In the genomic region with DNA sequence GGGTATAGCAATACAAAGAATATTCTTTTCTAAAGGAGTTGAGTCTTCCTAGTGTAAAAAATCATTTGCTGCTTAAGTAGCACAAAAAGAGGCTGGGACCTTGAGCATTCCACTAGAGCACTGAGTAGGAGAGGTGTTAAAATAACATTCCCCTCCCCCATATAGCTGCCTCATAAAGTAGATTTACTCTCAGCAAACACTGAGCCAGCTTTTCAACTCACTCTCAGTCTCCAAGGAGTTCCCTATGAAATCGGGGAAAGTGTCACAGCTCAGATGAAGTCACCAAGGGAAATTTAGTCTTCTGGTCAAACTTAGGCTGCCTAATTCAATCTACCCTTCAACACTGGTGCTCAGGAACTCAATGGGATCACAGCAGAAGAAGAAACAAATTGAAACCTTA, we compare ENCODE assay signal across 32 cellular contexts.
"Had no signal": no experiment of that assay in that cellular context is flagged by ENCODE, and none has a peak within 500 bp of the region (broad histone marks: within the 10 kb centered on the region; RNA-seq: fewer than 3 reads in every experiment).

No MANE protein-coding gene starts in this region.

- H3K27ac Mint-ChIP-seq: activated CD4-positive, alpha-beta memory T cell treated with anti-CD3 and anti-CD28 coated beads for 36 hours; activated CD8-positive, alpha-beta memory T cell treated with anti-CD3 and anti-CD28 coated beads, Interleukin-2, amount 10 ng/mL, durations not matched to agents 7 days and 5 days; activated CD8-positive, alpha-beta T cell treated with anti-CD3 and anti-CD28 coated beads, Interleukin-2, amount 10 ng/mL, durations not matched to agents 7 days and 5 days; activated naive CD4-positive, alpha-beta T cell treated with anti-CD3 and anti-CD28 coated beads for 36 hours; activated naive CD4-positive, alpha-beta T cell treated with anti-CD3 and anti-CD28 coated beads, Interleukin-2, amount 50 U/mL, for 24 hours; activated naive CD8-positive, alpha-beta T cell treated with anti-CD3 and anti-CD28 coated beads for 36 hours; activated naive CD8-positive, alpha-beta T cell treated with anti-CD3 and anti-CD28 coated beads, Interleukin-2, amount 50 U/mL, for 24 hours; activated T-helper 1 cell treated with anti-CD3 and anti-CD28 coated beads, Interleukin-12 subunit alpha, Interleukin-12 subunit beta, Interleukin-2, Interleukin-4 antibody, amounts not matched to agents 30 ng/mL and 10 ng/mL and 1 ng/mL, durations not matched to agents 14 hours and 24 hours and 36 hours; activated T-helper 2 cell treated with anti-CD3 and anti-CD28 coated beads, Interferon-gamma antibody, Interleukin-2, Interleukin-4, amounts not matched to agents 10 μg/mL and 5 μg/mL and 100 μg/mL, durations not matched to agents 14 hours and 24 hours and 36 hours; brain; WTC11 had no signal

- H3K4me1 ChIP-seq: adrenal gland, ascending aorta, breast epithelium, colonic mucosa, esophagus squamous epithelium had no signal

- H3K4me3 ChIP-seq: adrenal gland, ascending aorta, breast epithelium, cardiac muscle cell, colonic mucosa, esophagus squamous epithelium, gastroesophageal sphincter had no signal

- ATAC-seq: activated CD4-positive, CD25-positive, alpha-beta regulatory T cell treated with anti-CD3 and anti-CD28 coated beads, Interleukin-2, amount 50 U/mL, for 24 hours; activated CD8-positive, alpha-beta memory T cell treated with anti-CD3 and anti-CD28 coated beads, Interleukin-2, amount 10 ng/mL, durations not matched to agents 7 days and 5 days; activated CD8-positive, alpha-beta T cell treated with anti-CD3 and anti-CD28 coated beads, Interleukin-2, amount 10 ng/mL, durations not matched to agents 7 days and 5 days; activated naive CD8-positive, alpha-beta T cell treated with anti-CD3 and anti-CD28 coated beads, Interleukin-2, amount 50 U/mL, for 24 hours; gastroesophageal sphincter; WTC11 had no signal

- H3K27ac ChIP-seq: adrenal gland, ascending aorta, breast epithelium, cardiac muscle cell, colonic mucosa, epithelial cell of prostate, esophagus squamous epithelium, gastroesophageal sphincter, VCaP had no signal

- H3K9me3 ChIP-seq: adrenal gland, colonic mucosa had no signal

- DNase-seq: activated CD4-positive, alpha-beta memory T cell treated with anti-CD3 and anti-CD28 coated beads for 36 hours; activated CD4-positive, alpha-beta T cell treated with anti-CD3 and anti-CD28 coated beads for 48 hours; activated CD8-positive, alpha-beta memory T cell treated with anti-CD3 and anti-CD28 coated beads, Interleukin-2, amount 10 ng/mL, durations not matched to agents 7 days and 5 days; activated CD8-positive, alpha-beta memory T cell treated with anti-CD3 and anti-CD28 coated beads, Interleukin-2, amount 50 U/mL, for 4 hours; activated CD8-positive, alpha-beta T cell treated with anti-CD3 and anti-CD28 coated beads, Interleukin-2, amount 10 ng/mL, durations not matched to agents 7 days and 5 days; activated effector memory CD4-positive, alpha-beta T cell treated with anti-CD3 and anti-CD28 coated beads, Interleukin-2, amount 50 U/mL, for 16 hours; activated naive CD4-positive, alpha-beta T cell treated with anti-CD3 and anti-CD28 coated beads for 36 hours; activated naive CD8-positive, alpha-beta T cell treated with anti-CD3 and anti-CD28 coated beads for 36 hours; activated naive CD8-positive, alpha-beta T cell treated with anti-CD3 and anti-CD28 coated beads, Interleukin-2, amount 50 U/mL, for 24 hours; activated T-cell treated with anti-CD3 and anti-CD28 coated beads, Interleukin-2, amount 50 U/mL, for 1 hour; activated T-cell treated with anti-CD3 and anti-CD28 coated beads, Interleukin-2, amount 50 U/mL, for 48 hours; adrenal gland; amygdala; central memory CD4-positive, alpha-beta T cell; cerebellar nuclear complex; colonic mucosa; effector CD8-positive, alpha-beta T cell; esophagus squamous epithelium; foreskin melanocyte; T-helper 2 cell had no signal

- H3K36me3 ChIP-seq: adrenal gland, ascending aorta, breast epithelium, cardiac muscle cell, colonic mucosa, esophagus squamous epithelium, gastroesophageal sphincter had no signal

- H3K9me3 Mint-ChIP-seq: activated T-helper 2 cell treated with anti-CD3 and anti-CD28 coated beads, Interferon-gamma antibody, Interleukin-2, Interleukin-4, amounts not matched to agents 10 μg/mL and 5 μg/mL and 100 μg/mL, durations not matched to agents 14 hours and 24 hours and 36 hours had no signal

- H3K4me3 Mint-ChIP-seq: activated CD4-positive, alpha-beta memory T cell treated with anti-CD3 and anti-CD28 coated beads for 36 hours; activated CD8-positive, alpha-beta memory T cell treated with anti-CD3 and anti-CD28 coated beads, Interleukin-2, amount 10 ng/mL, durations not matched to agents 7 days and 5 days; activated CD8-positive, alpha-beta T cell treated with anti-CD3 and anti-CD28 coated beads, Interleukin-2, amount 10 ng/mL, durations not matched to agents 7 days and 5 days; activated naive CD4-positive, alpha-beta T cell treated with anti-CD3 and anti-CD28 coated beads for 36 hours; activated naive CD4-positive, alpha-beta T cell treated with anti-CD3 and anti-CD28 coated beads, Interleukin-2, amount 50 U/mL, for 24 hours; activated naive CD8-positive, alpha-beta T cell treated with anti-CD3 and anti-CD28 coated beads for 36 hours; activated naive CD8-positive, alpha-beta T cell treated with anti-CD3 and anti-CD28 coated beads, Interleukin-2, amount 50 U/mL, for 24 hours; activated T-helper 1 cell treated with anti-CD3 and anti-CD28 coated beads, Interleukin-12 subunit alpha, Interleukin-12 subunit beta, Interleukin-2, Interleukin-4 antibody, amounts not matched to agents 30 ng/mL and 10 ng/mL and 1 ng/mL, durations not matched to agents 14 hours and 24 hours and 36 hours; brain; WTC11 had no signal

- H3K27me3 Mint-ChIP-seq: activated naive CD4-positive, alpha-beta T cell treated with anti-CD3 and anti-CD28 coated beads, Interleukin-2, amount 50 U/mL, for 24 hours; activated naive CD8-positive, alpha-beta T cell treated with anti-CD3 and anti-CD28 coated beads, Interleukin-2, amount 50 U/mL, for 24 hours; brain had no signal

- H3K36me3 Mint-ChIP-seq: activated CD4-positive, alpha-beta memory T cell treated with anti-CD3 and anti-CD28 coated beads for 36 hours; activated CD8-positive, alpha-beta memory T cell treated with anti-CD3 and anti-CD28 coated beads, Interleukin-2, amount 10 ng/mL, durations not matched to agents 7 days and 5 days; activated naive CD4-positive, alpha-beta T cell treated with anti-CD3 and anti-CD28 coated beads, Interleukin-2, amount 50 U/mL, for 24 hours; activated naive CD8-positive, alpha-beta T cell treated with anti-CD3 and anti-CD28 coated beads for 36 hours; brain had no signal

- H3K27me3 ChIP-seq: adrenal gland, ascending aorta, breast epithelium, cardiac muscle cell, colonic mucosa, esophagus squamous epithelium, gastroesophageal sphincter had no signal

- H3K4me1 Mint-ChIP-seq: activated CD8-positive, alpha-beta memory T cell treated with anti-CD3 and anti-CD28 coated beads, Interleukin-2, amount 10 ng/mL, durations not matched to agents 7 days and 5 days; activated naive CD4-positive, alpha-beta T cell treated with anti-CD3 and anti-CD28 coated beads, Interleukin-2, amount 50 U/mL, for 24 hours; activated naive CD8-positive, alpha-beta T cell treated with anti-CD3 and anti-CD28 coated beads for 36 hours; activated naive CD8-positive, alpha-beta T cell treated with anti-CD3 and anti-CD28 coated beads, Interleukin-2, amount 50 U/mL, for 24 hours; brain had no signal
